12 cellular contexts compared by ENCODE assay signal in genomic region chr18:48546411-48546810, GRCh38. TPM values are rescaled to one million over a fixed set of nuclear protein-coding genes. Genes with fewer than 3 reads are reported as not detected.
DNase-seq lines count a peak whose midpoint lies in the region; ATAC-seq and TF ChIP-seq lines count a peak whose summit lies in the region.
"Had no signal": no experiment of that assay in that cellular context is flagged by ENCODE, and none has a peak within 500 bp of the region (broad histone marks: within the 10 kb centered on the region; RNA-seq: fewer than 3 reads in every experiment).

No MANE protein-coding gene starts in this region.

- TF ChIP-seq CTCF in SK-N-SH (IDR thresholded peaks at IDR 0.05) (no peak), fibroblast of lung (conservative IDR thresholded peaks at IDR 0.05 in 1 of 2, IDR thresholded peaks at IDR 0.05 in 1 of 2; ENCODE audit: low read depth in 1 of 2, low read length in 2 of 2) (no peak), neural crest cell (conservative IDR thresholded peaks at IDR 0.05) (no peak)

- no peak for TF ChIP-seq RAD21 in SK-N-SH (IDR thresholded peaks at IDR 0.05; ENCODE audit: low read length)

- ATAC-seq in GM18873 (IDR thresholded peaks at IDR 0.05; ENCODE audit: low FRiP score, unreplicated experiment) (no peak), GM21786 (IDR thresholded peaks at IDR 0.05; ENCODE audit: unreplicated experiment) (no peak), GM21381 (IDR thresholded peaks at IDR 0.05; ENCODE audit: unreplicated experiment) (no peak)
- ATAC-seq: activated CD8-positive, alpha-beta memory T cell treated with anti-CD3 and anti-CD28 coated beads, Interleukin-2, amount 10 ng/mL, durations not matched to agents 7 days and 5 days had no signal

- H3K4me3 Mint-ChIP-seq in neural crest cell = peak overlapping the region; percentile 11
- H3K4me3 Mint-ChIP-seq: activated CD8-positive, alpha-beta memory T cell treated with anti-CD3 and anti-CD28 coated beads, Interleukin-2, amount 10 ng/mL, durations not matched to agents 7 days and 5 days; CD4-positive, alpha-beta T cell had no signal

- H3F3A ChIP-seq in SK-N-SH (replicated peaks; ENCODE audit: insufficient read depth) = peaks cover 12% of the 10 kb centered on the region

- H3K36me3 ChIP-seq in SK-N-SH (replicated peaks in 1 of 2; ENCODE audit: control insufficient read depth in 1 of 2, insufficient read depth in 2 of 2, low read length in 1 of 2) = peaks cover 5 to 22% of the 10 kb centered on the region in 2 experiments
- no peaks in the 10 kb centered on the region for H3K36me3 ChIP-seq in fibroblast of lung (ENCODE audit: control insufficient read depth, insufficient read depth, low read length)

- H3K27ac ChIP-seq in SK-N-SH (ENCODE audit: low read depth in 2 of 2, low read length in 1 of 2) (peak overlapping the region; percentile 77 to 78; a peak in 3 of 4 replicates), fibroblast of lung (ENCODE audit: insufficient read depth, low read length) (peak overlapping the region; percentile 11)
- H3K27ac ChIP-seq: HL-60 had no signal

- in situ Hi-C loops in KBM-7 (cut with MboI; ENCODE audit: low pct_unique_long_range_greater_than_20kb, low sequenced_read_pairs) = loop anchor here (25.0 kb wide), 1 partner anchor 91 kb away; no protein-coding TSS in a partner anchor

- no peaks in the 10 kb centered on the region for H3K27me3 Mint-ChIP-seq in neural crest cell (ENCODE audit: low read depth)

- POLR2A ChIA-PET in SK-N-SH (lab: Yijun Ruan, JAX) = no interaction called here

- H3K4me2 ChIP-seq in SK-N-SH = peak overlapping the region; percentile 65
- H3K4me2 ChIP-seq in fibroblast of lung (ENCODE audit: extremely low read depth, insufficient read depth, low read length) = no peak overlapping the region

- H3K27me3 ChIP-seq in SK-N-SH (ENCODE audit: insufficient read depth) = no peaks in the 10 kb centered on the region
- H3K27me3 ChIP-seq in fibroblast of lung (ENCODE audit: control insufficient read depth, insufficient read depth, low read length) = no peaks in the 10 kb centered on the region

- H3K79me2 ChIP-seq in SK-N-SH (ENCODE audit: insufficient read depth) = peaks cover 100% of the 10 kb centered on the region
- peaks cover 94% of the 10 kb centered on the region for H3K79me2 ChIP-seq in fibroblast of lung (ENCODE audit: control insufficient read depth, insufficient read depth, low read length)

- DNase-seq in Daoy (ENCODE audit: low read depth) (peak; percentile 38), SK-N-SH (no peak), fibroblast of lung (ENCODE audit: low read depth in 2 of 2) (peak in 1 of 2 donors; percentile 65), neural crest cell (ENCODE audit: low read depth, low spot score) (no peak), KBM-7 (no peak)
- DNase-seq: activated CD8-positive, alpha-beta memory T cell treated with anti-CD3 and anti-CD28 coated beads, Interleukin-2, amount 10 ng/mL, durations not matched to agents 7 days and 5 days; CD4-positive, alpha-beta T cell; NK-92 treated with Interleukin-12 subunit alpha and Interleukin-12 subunit beta, amount 100 ng/mL, for 24 hours had no signal

- 51% methylated on average over 6 of the region's 7 CpGs for WGBS in SK-N-SH (ENCODE audit: low lambda C conversion rate)

- H3K9ac ChIP-seq in SK-N-SH = peak overlapping the region; percentile 21
- no peak overlapping the region for H3K9ac ChIP-seq in fibroblast of lung (ENCODE audit: insufficient read depth, low read length)

- peak overlapping the region; percentile 15 for H3K27ac Mint-ChIP-seq in neural crest cell (ENCODE audit: unreplicated experiment)
- H3K27ac Mint-ChIP-seq: activated CD8-positive, alpha-beta memory T cell treated with anti-CD3 and anti-CD28 coated beads, Interleukin-2, amount 10 ng/mL, durations not matched to agents 7 days and 5 days; CD4-positive, alpha-beta T cell had no signal

- no peaks in the 10 kb centered on the region for H3K9me3 Mint-ChIP-seq in neural crest cell
- H3K9me3 Mint-ChIP-seq: CD4-positive, alpha-beta T cell had no signal

- peaks cover 51% of the 10 kb centered on the region for H3K4me1 Mint-ChIP-seq in neural crest cell

- no peak for TF ChIP-seq EP300 in SK-N-SH (IDR thresholded peaks at IDR 0.05; ENCODE audit: borderline replicate concordance in 1 of 2, low read depth in 1 of 2, low read length in 1 of 2)

- CTCF ChIA-PET in SK-N-SH (lab: Yijun Ruan, JAX) = interaction anchor here (0.9 to 1.3 kb wide), 2 partner anchors 101 to 118 kb away, joined by 3 read pairs; no protein-coding TSS in a partner anchor

- H3K4me3 ChIP-seq in SK-N-SH (ENCODE audit: low read depth in 2 of 2, low read length in 1 of 2) (no peak overlapping the region), fibroblast of lung (replicated peaks in 1 of 4; ENCODE audit: control extremely low read depth in 1 of 4, insufficient read depth in 1 of 4, low read depth in 3 of 4, low read length in 4 of 4) (no peak overlapping the region)

- H4K20me1 ChIP-seq in SK-N-SH (ENCODE audit: insufficient read depth) (peaks cover 83% of the 10 kb centered on the region), fibroblast of lung (ENCODE audit: control insufficient read depth, extremely low read depth, insufficient read depth, low read length) (no peaks in the 10 kb centered on the region)

- H2AFZ ChIP-seq in SK-N-SH (ENCODE audit: low read depth) (no peak overlapping the region), fibroblast of lung (ENCODE audit: low read length) (no peak overlapping the region)

- H3K9me2 ChIP-seq in SK-N-SH = no peaks in the 10 kb centered on the region

- no peaks in the 10 kb centered on the region for H3K36me3 Mint-ChIP-seq in neural crest cell (ENCODE audit: low read depth)
- H3K36me3 Mint-ChIP-seq: activated CD8-positive, alpha-beta memory T cell treated with anti-CD3 and anti-CD28 coated beads, Interleukin-2, amount 10 ng/mL, durations not matched to agents 7 days and 5 days had no signal

- H3K9me3 ChIP-seq in SK-N-SH (no peaks in the 10 kb centered on the region), fibroblast of lung (ENCODE audit: control insufficient read depth, insufficient read depth, low read depth, low read length) (no peaks in the 10 kb centered on the region)

- H3K4me1 ChIP-seq in SK-N-SH (ENCODE audit: control insufficient read depth in 1 of 2, insufficient read depth in 2 of 2, low read depth in 1 of 2, low read length in 1 of 2) = peaks cover 53 to 64% of the 10 kb centered on the region in 2 experiments
- H3K4me1 ChIP-seq in fibroblast of lung (ENCODE audit: control insufficient read depth, extremely low read depth, insufficient read depth, low read length) = peaks cover 36% of the 10 kb centered on the region

TF ChIP-seq in SK-N-SH, 30 proteins besides CTCF, POLR2A, EP300 and RAD21:
- no peak for TF ChIP-seq SIN3A (IDR thresholded peaks at IDR 0.05; ENCODE audit: borderline replicate concordance, low read depth, low read length)
- TF ChIP-seq RFX5 (IDR thresholded peaks at IDR 0.05; ENCODE audit: low read length) = peak; percentile 88

RNA-seq across cellular contexts. Expression of gene CTIF, which starts 7.6 kb away (rescaled TPM):
- total RNA-seq in Daoy (2014; rRNA removed; shearing (Covaris generic)) = 3.6 and 8.2 TPM in 2 replicates
- polyA plus RNA-seq in SK-N-SH (2012; rRNA removed) (47.2 and 47.8 TPM in 2 replicates), fibroblast of lung (17.6 and 27.2 TPM in 2 replicates)
- 20.8 and 27.3 TPM in 2 replicates for polyA plus RNA-seq in SK-N-SH (2012; cell fraction: cytosol; rRNA removed)
- 157 and 177 TPM in 2 replicates for polyA plus RNA-seq in SK-N-SH (2012; cell fraction: nucleus; rRNA removed)
- total RNA-seq in fibroblast of lung (17.2 and 28.1 TPM in 2 replicates), neural crest cell (46.7 and 52.6 TPM in 2 replicates)
- polyA plus RNA-seq in fibroblast of lung (2012) = 39.4 and 61.5 TPM in 2 replicates
- 102 and 197 TPM in 2 replicates for polyA minus RNA-seq in fibroblast of lung (ENCODE audit: low replicate concordance)
